Comparison of ENCODE assay signal across 8 cellular contexts in genomic region chr11:94740975-94741707, GRCh38. TPM values are rescaled to one million over a fixed set of nuclear protein-coding genes. Genes with fewer than 3 reads are reported as not detected.
DNase-seq lines count a peak whose midpoint lies in the region; ATAC-seq and TF ChIP-seq lines count a peak whose summit lies in the region.

No MANE protein-coding gene starts in this region.

- H4K20me1 ChIP-seq in OCI-LY7 (ENCODE audit: insufficient read depth, low read length): no peaks in the 10 kb centered on the region

- TF ChIP-seq CTCF in gastrocnemius medialis (IDR thresholded peaks at IDR 0.05 in 4 of 5, conservative IDR thresholded peaks at IDR 0.05 in 1 of 5): peak; percentile 37 to 69 (median 61)
- no peak for TF ChIP-seq CTCF in OCI-LY7 (conservative IDR thresholded peaks at IDR 0.05; ENCODE audit: low read length)

- H3K27me3 ChIP-seq in iPS-20b (ENCODE audit: insufficient read depth, low read length) (peaks cover 39% of the 10 kb centered on the region), gastrocnemius medialis (no peaks in the 10 kb centered on the region)

- CTCF ChIA-PET in activated CD8-positive, alpha-beta memory T cell treated with anti-CD3 and anti-CD28 coated beads, Interleukin-2, amount 10 ng/mL, durations not matched to agents 7 days and 5 days (lab: Charles Lee): interaction anchor here (0.9 kb wide), 1 partner anchor 21 kb away, joined by 3 read pairs; no protein-coding TSS in a partner anchor
- CTCF ChIA-PET in OCI-LY7 (lab: Charles Lee; ENCODE audit: unreplicated experiment): no interaction called here

- peak overlapping the region; percentile 81; the same call in 1 of the 2 replicates for H3K9ac ChIP-seq in iPS-20b (ENCODE audit: low read depth, low read length)

- no peak for DNase-seq in activated CD8-positive, alpha-beta memory T cell treated with anti-CD3 and anti-CD28 coated beads, Interleukin-2, amount 10 ng/mL, durations not matched to agents 7 days and 5 days
- DNase-seq in activated CD8-positive, alpha-beta memory T cell treated with anti-CD3 and anti-CD28 coated beads, Interleukin-2, amount 50 U/mL, for 4 hours: no peak
- DNase-seq in NCI-H748 (lab: John Stamatoyannopoulos, UW; ENCODE audit: unreplicated experiment) (peak; percentile 68), T47D (ENCODE audit: low read depth in 1 of 2, low spot score in 1 of 2) (peak; percentile 65 to 96), gastrocnemius medialis (peak in 1 of 2 donors; percentile 45), OCI-LY7 (ENCODE audit: low spot score) (no peak)

- H3K4me3 ChIP-seq in iPS-20b (ENCODE audit: low read length) (peak overlapping the region; percentile 85), gastrocnemius medialis (peak overlapping the region; percentile 59 to 70 (median 66)), OCI-LY7 (ENCODE audit: low read depth, low read length, poor library complexity, severe bottlenecking) (no peak overlapping the region)

- no peak overlapping the region for H3K27ac Mint-ChIP-seq in activated CD8-positive, alpha-beta memory T cell treated with anti-CD3 and anti-CD28 coated beads, Interleukin-2, amount 10 ng/mL, durations not matched to agents 7 days and 5 days

- peaks cover 10% of the 10 kb centered on the region for H3K4me1 Mint-ChIP-seq in activated CD8-positive, alpha-beta memory T cell treated with anti-CD3 and anti-CD28 coated beads, Interleukin-2, amount 10 ng/mL, durations not matched to agents 7 days and 5 days

- no peak for TF ChIP-seq POLR2A in gastrocnemius medialis (IDR thresholded peaks at IDR 0.05)

- no peak overlapping the region for H3K4me2 ChIP-seq in OCI-LY7 (ENCODE audit: low read length)

- ATAC-seq in activated CD8-positive, alpha-beta memory T cell treated with anti-CD3 and anti-CD28 coated beads, Interleukin-2, amount 10 ng/mL, durations not matched to agents 7 days and 5 days: peak; percentile 36
- ATAC-seq in HG03196 (IDR thresholded peaks at IDR 0.05; ENCODE audit: unreplicated experiment) (peak; percentile 57), gastrocnemius medialis (peak; percentile 91 to 96)

- intact Hi-C loops in gastrocnemius medialis (cut with DNase I; ENCODE audit: low total_unique reads): loop anchor here (2.0 kb wide), 1 partner anchor 28 kb away; the partner anchor contains the start of gene AMOTL1
- intact Hi-C loops in OCI-LY7 (cut with micrococcal nuclease; ENCODE audit: unreplicated experiment): no loop called here

- no peaks in the 10 kb centered on the region for H3K9me2 ChIP-seq in OCI-LY7 (ENCODE audit: insufficient read depth, low read length)

- no peaks in the 10 kb centered on the region for H3K79me2 ChIP-seq in OCI-LY7 (ENCODE audit: insufficient read depth, low read depth, low read length)

- peaks cover 47% of the 10 kb centered on the region for H3K27me3 Mint-ChIP-seq in activated CD8-positive, alpha-beta memory T cell treated with anti-CD3 and anti-CD28 coated beads, Interleukin-2, amount 10 ng/mL, durations not matched to agents 7 days and 5 days

- H3K9me3 ChIP-seq in iPS-20b (ENCODE audit: insufficient read depth, low read depth, low read length) (no peaks in the 10 kb centered on the region), gastrocnemius medialis (no peaks in the 10 kb centered on the region), OCI-LY7 (ENCODE audit: low read length) (no peaks in the 10 kb centered on the region)

- no peak overlapping the region for H3K27ac ChIP-seq in iPS-20b (ENCODE audit: low read length)
- peak overlapping the region; percentile 46 to 75 (median 74) for H3K27ac ChIP-seq in gastrocnemius medialis
- H3K27ac ChIP-seq in OCI-LY7 (ENCODE audit: low read depth, low read length, poor library complexity, severe bottlenecking): no peak overlapping the region

- no TSS peak for BruUV-seq in OCI-LY7 (replicated peaks; lab: Mats Ljungman, UMichigan)

- H3K36me3 ChIP-seq in iPS-20b (ENCODE audit: insufficient read depth, low read depth, low read length): no peaks in the 10 kb centered on the region
- no peaks in the 10 kb centered on the region for H3K36me3 ChIP-seq in gastrocnemius medialis
- no peaks in the 10 kb centered on the region for H3K36me3 ChIP-seq in OCI-LY7 (ENCODE audit: insufficient read depth, low read length)

- H3K4me1 ChIP-seq in iPS-20b (ENCODE audit: insufficient read depth, low read length) (peaks cover 20% of the 10 kb centered on the region), gastrocnemius medialis (peaks cover 30 to 34% of the 10 kb centered on the region in 2 donors), OCI-LY7 (ENCODE audit: insufficient read depth, low read length, poor library complexity, severe bottlenecking) (no peaks in the 10 kb centered on the region)

- H2AFZ ChIP-seq in OCI-LY7 (ENCODE audit: low read length): no peak overlapping the region

- POLR2A ChIA-PET in OCI-LY7 (lab: Charles Lee): no interaction called here

- peak overlapping the region; percentile 61 for H3K4me3 Mint-ChIP-seq in activated CD8-positive, alpha-beta memory T cell treated with anti-CD3 and anti-CD28 coated beads, Interleukin-2, amount 10 ng/mL, durations not matched to agents 7 days and 5 days

- H3K9me3 Mint-ChIP-seq in activated CD8-positive, alpha-beta memory T cell treated with anti-CD3 and anti-CD28 coated beads, Interleukin-2, amount 10 ng/mL, durations not matched to agents 7 days and 5 days (ENCODE audit: low read depth): no peaks in the 10 kb centered on the region

- H3K36me3 Mint-ChIP-seq in activated CD8-positive, alpha-beta memory T cell treated with anti-CD3 and anti-CD28 coated beads, Interleukin-2, amount 10 ng/mL, durations not matched to agents 7 days and 5 days: no peaks in the 10 kb centered on the region

- in situ Hi-C loops in T47D (cut with HindIII; ENCODE audit: low pct_unique_long_range_greater_than_20kb, low sequenced_read_pairs): no loop called here
- in situ Hi-C loops in gastrocnemius medialis (cut with MboI; ENCODE audit: low sequenced_read_pairs in 4 of 4): no loop called here

RNA-seq across cellular contexts. Expression of gene AMOTL1, which starts 27.0 kb away (rescaled TPM):
- 1 to 10 TPM; 3.9 to 4.6 TPM for total RNA-seq in activated CD8-positive, alpha-beta memory T cell treated with anti-CD3 and anti-CD28 coated beads, Interleukin-2, amount 10 ng/mL, durations not matched to agents 7 days and 5 days
- 100 to 1,000 TPM; 150 to 393 (median 244) TPM for total RNA-seq in gastrocnemius medialis
- total RNA-seq in OCI-LY7 (2014; rRNA removed; shearing (Covaris generic)): not detected in 2 replicates
- total RNA-seq in OCI-LY7 (2022): not detected in 2 replicates

Comparison
In these comparisons a context has a peak if more than half of its experiments do, and no peak if none do; other contexts are left out.
1. ATAC-seq: peak in every context shown above with its lines; median percentile 94 in gastrocnemius medialis; 57 in HG03196; 36 in activated CD8-positive, alpha-beta memory T cell treated with anti-CD3 and anti-CD28 coated beads, Interleukin-2, amount 10 ng/mL, durations not matched to agents 7 days and 5 days.
2. DNase-seq: peak in NCI-H748 (single experiment) and T47D (2 of 2); none in activated CD8-positive, alpha-beta memory T cell treated with anti-CD3 and anti-CD28 coated beads, Interleukin-2, amount 10 ng/mL, durations not matched to agents 7 days and 5 days (single experiment), activated CD8-positive, alpha-beta memory T cell treated with anti-CD3 and anti-CD28 coated beads, Interleukin-2, amount 50 U/mL, for 4 hours (single experiment) and OCI-LY7 (single experiment).
3. H3K27ac ChIP-seq: peak in gastrocnemius medialis (4 of 4); none in iPS-20b (single experiment) and OCI-LY7 (single experiment).
4. RNA of gene AMOTL1, which starts 27.0 kb away (total RNA-seq): 150 to 393 TPM in gastrocnemius medialis; 3.9 to 4.6 TPM in activated CD8-positive, alpha-beta memory T cell treated with anti-CD3 and anti-CD28 coated beads, Interleukin-2, amount 10 ng/mL, durations not matched to agents 7 days and 5 days and not detected in OCI-LY7; every median in the first group is over 10 times any median in the second.